ENCODE assay signal across 13 cellular contexts in the genomic region with DNA sequence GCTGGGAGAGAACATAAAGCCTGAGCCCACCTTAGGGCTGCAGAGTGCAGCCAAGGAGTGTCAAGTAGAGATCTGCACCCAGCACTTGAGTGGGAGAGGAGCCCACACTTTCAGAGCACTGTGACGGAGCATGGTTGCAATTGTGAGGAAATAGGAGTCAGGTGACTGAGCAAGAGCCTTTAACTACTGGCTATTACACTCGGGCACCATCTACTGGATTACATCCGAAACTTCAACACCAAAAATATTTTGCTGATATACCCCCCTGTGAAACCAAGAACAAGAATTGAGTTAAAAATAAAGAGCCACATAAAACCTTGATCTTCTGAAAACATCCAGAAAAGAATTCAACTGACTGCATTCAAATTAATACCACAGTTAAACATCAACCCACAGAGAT.
DNase-seq lines count a peak whose midpoint lies in the region; ATAC-seq, FAIRE-seq and TF ChIP-seq lines count a peak whose summit lies in the region.
"Had no signal": no experiment of that assay in that cellular context is flagged by ENCODE, and none has a peak within 500 bp of the region (broad histone marks: within the 10 kb centered on the region; RNA-seq: fewer than 3 reads in every experiment).

No MANE protein-coding gene starts in this region.

- peak overlapping the region; percentile 49; the same call in 1 of the 2 replicates for H3K27ac ChIP-seq in MM.1S (ENCODE audit: low read length)

- TF ChIP-seq CTCF in MM.1S (IDR thresholded peaks at IDR 0.05; ENCODE audit: low read length): peak; percentile 65

- ATAC-seq in GM18867 (IDR thresholded peaks at IDR 0.05; ENCODE audit: unreplicated experiment): peak; percentile 83

- peaks cover 9% of the 10 kb centered on the region; the same call in 1 of the 2 replicates for H3F3A ChIP-seq in MM.1S (ENCODE audit: insufficient read depth, low read length)

- H3K9ac ChIP-seq in MM.1S (ENCODE audit: low read length): no peak overlapping the region; the same call in 1 of the 2 replicates

- DNase-seq in AML-193 (lab: John Stamatoyannopoulos, UW) (peak; percentile 0 to 12), MM.1S (peak; percentile 81), RCC 7860 (ENCODE audit: low spot score) (peak; percentile 35), head of caudate nucleus (no peak), H7 (no peak), UCSD-AML1 (lab: John Stamatoyannopoulos, UW; ENCODE audit: unreplicated experiment) (no peak)
- no peak for DNase-seq in stimulated activated CD4-positive, alpha-beta T cell treated with anti-CD3 and anti-CD28 coated beads, Interleukin-15, amount 100 ng/mL, for 24 hours
- DNase-seq: activated naive CD4-positive, alpha-beta T cell treated with anti-CD3 and anti-CD28 coated beads for 36 hours; cortex of kidney; glutamatergic neuron; NCI-H1105 had no signal

- peak overlapping the region; percentile 72 for H2AFZ ChIP-seq in MM.1S (ENCODE audit: low read length)

- H3K4me3 ChIP-seq in MM.1S (ENCODE audit: low read length): peak overlapping the region; percentile 14; the same call in 1 of the 2 replicates
- no peak overlapping the region for H3K4me3 ChIP-seq in H7 (ENCODE audit: insufficient read depth, low read depth, low read length)

- peaks cover 13% of the 10 kb centered on the region for H3K4me1 ChIP-seq in MM.1S (ENCODE audit: low read length)

- no peaks in the 10 kb centered on the region for H3K79me2 ChIP-seq in MM.1S (ENCODE audit: low read length)

- H4K20me1 ChIP-seq in MM.1S (ENCODE audit: insufficient read depth, low read length): no peaks in the 10 kb centered on the region

- H3K27me3 ChIP-seq in MM.1S (replicated peaks; ENCODE audit: insufficient read depth, low read length) (no peaks in the 10 kb centered on the region), H7 (ENCODE audit: control insufficient read depth, insufficient read depth, low read length) (no peaks in the 10 kb centered on the region)

- intact Hi-C loops in head of caudate nucleus (cut with DNase I): no loop called here

- H3K36me3 ChIP-seq in MM.1S (replicated peaks; ENCODE audit: insufficient read depth, low read length): no peaks in the 10 kb centered on the region
- no peaks in the 10 kb centered on the region for H3K36me3 ChIP-seq in H7 (replicated peaks; ENCODE audit: control insufficient read depth, insufficient read depth, low read length)

- H3K4me2 ChIP-seq in MM.1S (ENCODE audit: low read depth, low read length): peak overlapping the region; percentile 48

- H3K9me3 ChIP-seq in MM.1S (replicated peaks; ENCODE audit: insufficient read depth, low read length): no peaks in the 10 kb centered on the region; the same call in 1 of the 2 replicates

- no peaks in the 10 kb centered on the region for H3K9me2 ChIP-seq in MM.1S (replicated peaks; ENCODE audit: insufficient read depth, low read length)

- no peak for FAIRE-seq in RCC 7860 (lab: Jason Lieb, UNC)
- FAIRE-seq: keratinocyte had no signal

Comparison
In these comparisons a context has a peak if more than half of its experiments do, and no peak if none do; other contexts are left out.
1. DNase-seq: peak in AML-193 (2 of 2), MM.1S (single experiment) and RCC 7860 (single experiment); none in head of caudate nucleus (0 of 42), stimulated activated CD4-positive, alpha-beta T cell treated with anti-CD3 and anti-CD28 coated beads, Interleukin-15, amount 100 ng/mL, for 24 hours (single experiment), H7 (single experiment) and UCSD-AML1 (single experiment).